In genomic region chr20:37342231-37343177, GRCh38 we compare ENCODE assay signal across 1 cellular context.
TF ChIP-seq lines count a peak whose summit lies in the region.

No MANE protein-coding gene starts in this region.

TF ChIP-seq in HepG2, 621 proteins besides CTCF, POLR2A, EP300 and RAD21 (continued from another document and continues in another):
- TF ChIP-seq ZGPAT (CRISPR knock-in tag; IDR thresholded peaks at IDR 0.05) (no peak), ZNF703 (CRISPR knock-in tag; IDR thresholded peaks at IDR 0.05; ENCODE audit: borderline replicate concordance) (no peak), ZNF775 (CRISPR knock-in tag; IDR thresholded peaks at IDR 0.05; ENCODE audit: borderline replicate concordance) (no peak), RFX3 (CRISPR knock-in tag; IDR thresholded peaks at IDR 0.05) (no peak), MZF1 (CRISPR knock-in tag; IDR thresholded peaks at IDR 0.05; ENCODE audit: borderline replicate concordance) (no peak), KLF12 (CRISPR knock-in tag; IDR thresholded peaks at IDR 0.05; ENCODE audit: borderline replicate concordance) (no peak), SOX13 (IDR thresholded peaks at IDR 0.05) (no peak), SOX13 (CRISPR knock-in tag; conservative IDR thresholded peaks at IDR 0.05 in 1 of 2, IDR thresholded peaks at IDR 0.05 in 1 of 2) (no peak), KLF13 (CRISPR knock-in tag; IDR thresholded peaks at IDR 0.05) (no peak), RXRB (CRISPR knock-in tag; IDR thresholded peaks at IDR 0.05; ENCODE audit: borderline replicate concordance) (no peak), NCOA2 (CRISPR knock-in tag; IDR thresholded peaks at IDR 0.05) (no peak), ZNF274 (CRISPR knock-in tag; IDR thresholded peaks at IDR 0.05) (no peak), PHF8 (CRISPR knock-in tag; IDR thresholded peaks at IDR 0.05) (no peak), POGZ (CRISPR knock-in tag; IDR thresholded peaks at IDR 0.05) (0 out of 2 replicates have a peak, but pooled peaks have one; percentile 19), CBX5 (CRISPR knock-in tag; IDR thresholded peaks at IDR 0.05; ENCODE audit: borderline replicate concordance) (no peak), ZNF224 (CRISPR knock-in tag; IDR thresholded peaks at IDR 0.05) (no peak), ZSCAN20 (CRISPR knock-in tag; IDR thresholded peaks at IDR 0.05; ENCODE audit: borderline replicate concordance) (no peak), ZNF160 (CRISPR knock-in tag; IDR thresholded peaks at IDR 0.05) (peak; percentile 51; the same call in 1 of the 2 replicates), FOSL2 (CRISPR knock-in tag; IDR thresholded peaks at IDR 0.05) (no peak), GMEB2 (CRISPR knock-in tag; IDR thresholded peaks at IDR 0.05; ENCODE audit: low read depth) (no peak), TEAD2 (CRISPR knock-in tag; IDR thresholded peaks at IDR 0.05) (no peak), THRA (CRISPR knock-in tag; IDR thresholded peaks at IDR 0.05; ENCODE audit: borderline replicate concordance) (no peak), SMARCE1 (IDR thresholded peaks at IDR 0.05; ENCODE audit: borderline replicate concordance) (no peak), MNT (IDR thresholded peaks at IDR 0.05) (no peak), MIER3 (CRISPR knock-in tag; IDR thresholded peaks at IDR 0.05; ENCODE audit: borderline replicate concordance) (no peak), HNRNPL (IDR thresholded peaks at IDR 0.05; ENCODE audit: low read depth, low read length) (peak; percentile 87; the same call in 1 of the 2 replicates), HMG20B (CRISPR knock-in tag; conservative IDR thresholded peaks at IDR 0.05) (no peak), ZNF17 (CRISPR knock-in tag; IDR thresholded peaks at IDR 0.05) (no peak), SRY (CRISPR knock-in tag; IDR thresholded peaks at IDR 0.05) (no peak), ZNF138 (CRISPR knock-in tag; IDR thresholded peaks at IDR 0.05; ENCODE audit: low read depth) (no peak), ZNF770 (CRISPR knock-in tag; IDR thresholded peaks at IDR 0.05) (no peak), ZNF329 (CRISPR knock-in tag; IDR thresholded peaks at IDR 0.05; ENCODE audit: low read depth) (no peak), HIC2 (CRISPR knock-in tag; IDR thresholded peaks at IDR 0.05; ENCODE audit: low read depth) (peak; percentile 69; the same call in 1 of the 2 replicates), TIGD3 (CRISPR knock-in tag; IDR thresholded peaks at IDR 0.05; ENCODE audit: borderline replicate concordance) (no peak), TEAD3 (CRISPR knock-in tag; optimal IDR thresholded peaks at IDR 0.05; ENCODE audit: borderline replicate concordance) (no peak), ZNF234 (CRISPR knock-in tag; conservative IDR thresholded peaks at IDR 0.05) (no peak), ZNF740 (CRISPR knock-in tag; IDR thresholded peaks at IDR 0.05) (no peak), ZBTB39 (CRISPR knock-in tag; IDR thresholded peaks at IDR 0.05) (no peak), ZNF564 (CRISPR knock-in tag; IDR thresholded peaks at IDR 0.05) (no peak), NCOA5 (CRISPR knock-in tag; IDR thresholded peaks at IDR 0.05) (no peak), GLMP (CRISPR knock-in tag; IDR thresholded peaks at IDR 0.05; ENCODE audit: borderline replicate concordance) (no peak), TFAP4 (IDR thresholded peaks at IDR 0.05; ENCODE audit: borderline replicate concordance, low read depth) (no peak), ZNF644 (CRISPR knock-in tag; IDR thresholded peaks at IDR 0.05; ENCODE audit: low read depth) (peak; percentile 77; the same call in 1 of the 2 replicates), ZBTB4 (CRISPR knock-in tag; IDR thresholded peaks at IDR 0.05; ENCODE audit: borderline replicate concordance) (no peak), PHF21A (CRISPR knock-in tag; IDR thresholded peaks at IDR 0.05) (no peak), WIZ (CRISPR knock-in tag; IDR thresholded peaks at IDR 0.05) (no peak)
